ENCODE assay signal across 7 cellular contexts in the genomic region with DNA sequence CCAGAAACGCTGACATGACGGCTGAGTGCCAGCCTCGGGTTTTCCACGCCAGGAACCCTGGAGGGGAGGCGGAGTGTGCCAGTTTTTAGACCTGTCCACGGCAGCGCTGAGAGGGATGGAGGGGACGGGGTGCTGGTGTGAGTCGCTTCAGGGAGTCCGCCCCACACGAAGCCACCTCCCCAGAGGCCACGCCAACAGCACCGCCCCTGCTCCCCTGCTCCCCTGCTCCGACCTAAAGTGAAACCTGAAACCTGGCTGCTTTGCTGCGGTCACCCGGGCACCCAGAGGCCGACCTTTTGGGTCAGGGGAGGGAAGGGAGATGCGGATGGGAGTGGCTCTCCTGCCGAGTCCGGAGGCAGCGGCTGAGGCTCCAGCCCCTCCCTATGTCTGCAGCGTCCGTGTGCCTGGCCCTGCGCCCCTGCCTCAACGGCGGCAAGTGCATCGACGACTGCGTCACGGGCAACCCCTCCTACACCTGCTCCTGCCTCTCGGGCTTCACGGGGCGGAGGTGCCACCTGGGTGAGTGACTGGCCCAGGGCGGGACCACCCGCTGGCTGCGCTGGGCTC. TPM values are rescaled to one million over a fixed set of nuclear protein-coding genes. Genes with fewer than 3 reads are reported as not detected.
DNase-seq lines count a peak whose midpoint lies in the region; ATAC-seq, FAIRE-seq and TF ChIP-seq lines count a peak whose summit lies in the region.

No MANE protein-coding gene starts in this region.

- WGBS in pancreas, 2 donors, result 8 to 12% methylated on average over 32 to 36 of the region's 36 CpGs

- POLR2A ChIA-PET in activated CD4-positive, alpha-beta T cell treated with anti-CD3 and anti-CD28 coated beads, Interleukin-2, amount 10 ng/mL, durations not matched to agents 7 days and 5 days (lab: Charles Lee), result no interaction called here

- peaks cover 30% of the 10 kb centered on the region for H3K4me1 Mint-ChIP-seq in activated CD4-positive, alpha-beta T cell treated with anti-CD3 and anti-CD28 coated beads, Interleukin-2, amount 10 ng/mL, durations not matched to agents 7 days and 5 days

- no peaks in the 10 kb centered on the region for H3K9me3 Mint-ChIP-seq in activated CD4-positive, alpha-beta T cell treated with anti-CD3 and anti-CD28 coated beads, Interleukin-2, amount 10 ng/mL, durations not matched to agents 7 days and 5 days

- TF ChIP-seq CTCF in epithelial cell of esophagus (IDR thresholded peaks at IDR 0.05; ENCODE audit: insufficient read depth, low read depth, low read length, missing control alignments) (no peak), pancreas (IDR thresholded peaks at IDR 0.05) (no peak), uterus (IDR thresholded peaks at IDR 0.05) (no peak)

- H3K27ac ChIP-seq in pancreas, result no peak overlapping the region
- H3K27ac ChIP-seq in uterus, result no peak overlapping the region

- peak; percentile 79 for DNase-seq in activated CD4-positive, alpha-beta T cell treated with anti-CD3 and anti-CD28 coated beads, Interleukin-2, amount 10 ng/mL, durations not matched to agents 7 days and 5 days
- DNase-seq in epithelial cell of esophagus (ENCODE audit: low read depth) (peak; percentile 9), pancreas (peak; percentile 42 to 80 (median 56)), SKM-1 treated with dmso at 0.1 percent for 144 hours (lab: John Stamatoyannopoulos, UW; ENCODE audit: unreplicated experiment) (no peak), uterus (no peak)

- H3K9me3 ChIP-seq in pancreas (no peaks in the 10 kb centered on the region), uterus (no peaks in the 10 kb centered on the region)

- intact Hi-C loops in pancreas (cut with DNase I) (no loop called here), uterus (cut with DNase I; ENCODE audit: low total_unique reads) (no loop called here)

- ATAC-seq in GM19438 (IDR thresholded peaks at IDR 0.05; ENCODE audit: low read depth, unreplicated experiment) (peak; percentile 78), HG03439 (IDR thresholded peaks at IDR 0.05; ENCODE audit: unreplicated experiment) (peak; percentile 69), pancreas (peak; percentile 71 to 88 (median 77))

- H3K27me3 ChIP-seq in pancreas (no peaks in the 10 kb centered on the region), uterus (no peaks in the 10 kb centered on the region)

- H3K36me3 Mint-ChIP-seq in activated CD4-positive, alpha-beta T cell treated with anti-CD3 and anti-CD28 coated beads, Interleukin-2, amount 10 ng/mL, durations not matched to agents 7 days and 5 days (ENCODE audit: low read depth), result no peaks in the 10 kb centered on the region

- FAIRE-seq in pancreas (lab: Jason Lieb, UNC), result no peak

- H3K4me3 ChIP-seq in epithelial cell of esophagus (ENCODE audit: low read length) (peak overlapping the region; percentile 3), pancreas (peak overlapping the region; percentile 3 to 50 (median 28)), uterus (peak overlapping the region in 1 of 2 donors; percentile 7)

- no peaks in the 10 kb centered on the region for H3K27me3 Mint-ChIP-seq in activated CD4-positive, alpha-beta T cell treated with anti-CD3 and anti-CD28 coated beads, Interleukin-2, amount 10 ng/mL, durations not matched to agents 7 days and 5 days

- peak overlapping the region; percentile 64 for H3K4me3 Mint-ChIP-seq in activated CD4-positive, alpha-beta T cell treated with anti-CD3 and anti-CD28 coated beads, Interleukin-2, amount 10 ng/mL, durations not matched to agents 7 days and 5 days

- H3K4me1 ChIP-seq in pancreas (peaks cover 0 to 3% (median 0%) of the 10 kb centered on the region in 3 donors), uterus (no peaks in the 10 kb centered on the region)

- CTCF ChIA-PET in activated CD4-positive, alpha-beta T cell treated with anti-CD3 and anti-CD28 coated beads, Interleukin-2, amount 10 ng/mL, durations not matched to agents 7 days and 5 days (lab: Charles Lee), result no interaction called here

- TF ChIP-seq POLR2A in uterus (IDR thresholded peaks at IDR 0.05), result no peak

- H3K27ac Mint-ChIP-seq in activated CD4-positive, alpha-beta T cell treated with anti-CD3 and anti-CD28 coated beads, Interleukin-2, amount 10 ng/mL, durations not matched to agents 7 days and 5 days, result peak overlapping the region; percentile 83

- no peaks in the 10 kb centered on the region for H3K36me3 ChIP-seq in pancreas
- no peaks in the 10 kb centered on the region for H3K36me3 ChIP-seq in uterus

RNA-seq across cellular contexts. Expression of a gene that starts 38.1 kb away (rescaled TPM):
- total RNA-seq in activated CD4-positive, alpha-beta T cell treated with anti-CD3 and anti-CD28 coated beads, Interleukin-2, amount 10 ng/mL, durations not matched to agents 7 days and 5 days, result 1 to 10 TPM; 6.1 to 8.6 TPM
- total RNA-seq in pancreas (10 to 100 TPM in 2 of 6 donors, 1 to 10 TPM in 4; 6.6 to 19.2 (median 9.6) TPM), uterus (10 to 100 TPM; 18.5 to 87.1 (median 21.9) TPM)
- 10 to 100 TPM; 12.9 to 13.2 TPM for polyA plus RNA-seq in pancreas

Comparison
In these comparisons a context has a peak if more than half of its experiments do, and no peak if none do; other contexts are left out.
1. DNase-seq: peak in activated CD4-positive, alpha-beta T cell treated with anti-CD3 and anti-CD28 coated beads, Interleukin-2, amount 10 ng/mL, durations not matched to agents 7 days and 5 days (single experiment), epithelial cell of esophagus (single experiment) and pancreas (6 of 6); none in SKM-1 treated with dmso at 0.1 percent for 144 hours (single experiment) and uterus (0 of 2).
2. Peak in every context shown above with its lines, with median percentiles within 50 percentile points of each other: ATAC-seq.